Comparison of ENCODE assay signal across 22 cellular contexts in genomic region chr10:126634347-126634746, GRCh38. TPM values are rescaled to one million over a fixed set of nuclear protein-coding genes. Genes with fewer than 3 reads are reported as not detected.
"Had no signal": no experiment of that assay in that cellular context is flagged by ENCODE, and none has a peak within 500 bp of the region (broad histone marks: within the 10 kb centered on the region; RNA-seq: fewer than 3 reads in every experiment).

No MANE protein-coding gene starts in this region.

- DNase-seq: colonic mucosa; effector memory CD8-positive, alpha-beta T cell; gastrocnemius medialis; left ventricle myocardium superior; lower lobe of right lung; mucosa of descending colon; naive thymus-derived CD4-positive, alpha-beta T cell; spleen; stimulated activated CD4-positive, alpha-beta T cell treated with anti-CD3 and anti-CD28 coated beads, Interleukin-4, amount 100 ng/mL, for 4 hours; stimulated activated naive CD8-positive, alpha-beta T cell treated with anti-CD3 and anti-CD28 coated beads, Interleukin-15, Interleukin-2, amounts not matched to agents 100 U/mL and 50 U/mL, for 24 hours; trophoblast cell had no signal

- H3K9me3 ChIP-seq: colonic mucosa, gastrocnemius medialis, lower lobe of right lung, mucosa of descending colon, prostate gland, spleen, vagina had no signal

- H3K27me3 ChIP-seq: colonic mucosa, gastrocnemius medialis, neural progenitor cell, spleen, vagina had no signal

- ATAC-seq: effector memory CD8-positive, alpha-beta T cell; esophagus mucosa; gastrocnemius medialis; left ventricle myocardium superior; lower lobe of right lung; mucosa of descending colon; naive thymus-derived CD4-positive, alpha-beta T cell; stimulated activated memory B cell treated with anti-CD40 and anti-IgM and Interleukin-4, amounts not matched to agents 10 μg/mL and 1 μg/mL and 100 μg/mL, for 72 hours; stimulated activated naive CD8-positive, alpha-beta T cell treated with anti-CD3 and anti-CD28 coated beads, Interleukin-15, Interleukin-2, amounts not matched to agents 100 U/mL and 50 U/mL, for 24 hours had no signal

- H3K36me3 ChIP-seq: colonic mucosa, gastrocnemius medialis, lower lobe of right lung, neural progenitor cell, prostate gland, spleen, vagina had no signal

- H3K4me1 ChIP-seq: colonic mucosa, gastrocnemius medialis, lower lobe of right lung, prostate gland, spleen, vagina had no signal

- H3K27ac ChIP-seq: colonic mucosa, gastrocnemius medialis, lower lobe of right lung, neural progenitor cell, prostate gland, skin epidermis, spleen, vagina had no signal

- H3K4me3 ChIP-seq: colonic mucosa, gastrocnemius medialis, lower lobe of right lung, mucosa of descending colon, neural progenitor cell, prostate gland, skin epidermis, spleen, vagina had no signal

RNA-seq across cellular contexts. Expression of gene C10orf90, which starts 36.1 kb away (rescaled TPM):
- total RNA-seq: chondrocyte; colonic mucosa; gastrocnemius medialis; glomerular endothelial cell; left ventricle myocardium superior; lower lobe of right lung; naive thymus-derived CD4-positive, alpha-beta T cell; osteocyte; spleen; ureter; vagina had no signal
- polyA plus RNA-seq: keratinocyte; naive thymus-derived CD4-positive, alpha-beta T cell had no signal
